Comparison of ENCODE assay signal across 12 cellular contexts in genomic region chr19:10976200-10976892, GRCh38. TPM values are rescaled to one million over a fixed set of nuclear protein-coding genes. Genes with fewer than 3 reads are reported as not detected.
DNase-seq lines count a peak whose midpoint lies in the region; ATAC-seq, FAIRE-seq and TF ChIP-seq lines count a peak whose summit lies in the region.
"Had no signal": no experiment of that assay in that cellular context is flagged by ENCODE, and none has a peak within 500 bp of the region (broad histone marks: within the 10 kb centered on the region; RNA-seq: fewer than 3 reads in every experiment).

No MANE protein-coding gene starts in this region.

- peaks cover 28 to 51% (median 43%) of the 10 kb centered on the region in 3 donors for H3K4me1 Mint-ChIP-seq in naive B cell

- H3K4me3 ChIP-seq in OCI-LY7 (ENCODE audit: low read depth, low read length, poor library complexity, severe bottlenecking) (peak overlapping the region; percentile 55), esophagus squamous epithelium (peak overlapping the region in 1 of 4 donors; percentile 39), thyroid gland (replicated peaks in 1 of 3) (no peak overlapping the region)

- H3K27ac Mint-ChIP-seq in naive B cell, result peak overlapping the region; percentile 36 to 89 (median 56)
- H3K27ac Mint-ChIP-seq: dendritic cell treated with granulocyte-macrophage colony-stimulating factor and Interleukin-4, amounts not matched to agents 40 ng/mL and 50 ng/mL, for 4 days had no signal

- POLR2A ChIA-PET in OCI-LY7 (lab: Charles Lee), result interaction anchor here (0.6 to 2.7 kb wide), 8 partner anchors 10 to 604 kb away, joined by 3 to 11 read pairs (median 4); no protein-coding TSS in a partner anchor

- CTCF ChIA-PET in OCI-LY7 (lab: Charles Lee; ENCODE audit: unreplicated experiment), result interaction anchor here (0.7 kb wide), 1 partner anchor 19 kb away, joined by 3 read pairs; no protein-coding TSS in a partner anchor

- TF ChIP-seq CTCF in OCI-LY7 (conservative IDR thresholded peaks at IDR 0.05; ENCODE audit: low read length), result no peak
- TF ChIP-seq CTCF in esophagus squamous epithelium (IDR thresholded peaks at IDR 0.05), result no peak
- TF ChIP-seq CTCF in thyroid gland (IDR thresholded peaks at IDR 0.05), result no peak

- no peak overlapping the region for H2AFZ ChIP-seq in OCI-LY7 (ENCODE audit: low read length)

- H3K9me3 ChIP-seq in OCI-LY7 (ENCODE audit: low read length) (no peaks in the 10 kb centered on the region), esophagus squamous epithelium (no peaks in the 10 kb centered on the region), thyroid gland (no peaks in the 10 kb centered on the region)

- H3K36me3 ChIP-seq in OCI-LY7 (ENCODE audit: insufficient read depth, low read length) (peaks cover 61% of the 10 kb centered on the region), esophagus squamous epithelium (peaks cover 0 to 7% (median 0%) of the 10 kb centered on the region in 3 donors), thyroid gland (no peaks in the 10 kb centered on the region)

- H3K27ac ChIP-seq in OCI-LY7 (ENCODE audit: low read depth, low read length, poor library complexity, severe bottlenecking) (peak overlapping the region; percentile 99), esophagus squamous epithelium (peak overlapping the region in 3 of 4 donors; percentile 56 to 67 (median 60)), thyroid gland (peak overlapping the region; percentile 59 to 71 (median 60))

- DNase-seq in OCI-LY7 (ENCODE audit: low spot score) (peak; percentile 53), esophagus squamous epithelium (lab: John Stamatoyannopoulos, UW) (no peak), naive B cell (no peak), thyroid gland (peak in 1 of 2 donors; percentile 22), midbrain (lab: John Stamatoyannopoulos, UW) (no peak), frontal cortex (ENCODE audit: low spot score in 2 of 2) (no peak), NCI-H1092 treated with DMSO at 0.1 percent for 48 hours (lab: John Stamatoyannopoulos, UW) (no peak)
- DNase-seq: NCI-H526 treated with DMSO at 0.1 percent for 48 hours had no signal

- intact Hi-C loops in OCI-LY7 (cut with micrococcal nuclease; ENCODE audit: unreplicated experiment) (loop anchor here (10.0 kb wide), 2 partner anchors 218 to 742 kb away; partner anchors contain the start of genes KANK2 and S1PR2), esophagus squamous epithelium (cut with DNase I) (no loop called here), thyroid gland (cut with DNase I) (no loop called here)

- WGBS in esophagus squamous epithelium, 2 donors, result 69 to 76% methylated on average over 8 to 11 of the region's 18 CpGs
- 67 to 83% methylated on average over 16 to 17 of the region's 18 CpGs for WGBS in thyroid gland, 2 donors

- ATAC-seq in naive B cell (ENCODE audit: low read depth in 2 of 2) (no peak), GM19351 (IDR thresholded peaks at IDR 0.05; ENCODE audit: unreplicated experiment) (no peak)
- ATAC-seq: activated CD4-positive, CD25-positive, alpha-beta regulatory T cell treated with anti-CD3 and anti-CD28 coated beads, Interleukin-2, amount 50 U/mL, for 24 hours had no signal

- no TSS peak for BruUV-seq in OCI-LY7 (replicated peaks; lab: Mats Ljungman, UMichigan)

- no peak for FAIRE-seq in frontal cortex (lab: Jason Lieb, UNC)
- FAIRE-seq: urothelium cell line had no signal

- H3K4me1 ChIP-seq in OCI-LY7 (ENCODE audit: insufficient read depth, low read length, poor library complexity, severe bottlenecking) (peaks cover 98% of the 10 kb centered on the region), esophagus squamous epithelium (peaks cover 16 to 52% (median 27%) of the 10 kb centered on the region in 3 donors), thyroid gland (peaks cover 22 to 36% of the 10 kb centered on the region in 2 donors)

- H3K27me3 ChIP-seq in esophagus squamous epithelium, result no peaks in the 10 kb centered on the region
- H3K27me3 ChIP-seq in thyroid gland, result no peaks in the 10 kb centered on the region

- H4K20me1 ChIP-seq in OCI-LY7 (ENCODE audit: insufficient read depth, low read length), result peaks cover 18% of the 10 kb centered on the region; the same call in 1 of the 2 replicates

- peaks cover 97% of the 10 kb centered on the region for H3K79me2 ChIP-seq in OCI-LY7 (ENCODE audit: insufficient read depth, low read depth, low read length)

- no peaks in the 10 kb centered on the region for H3K27me3 Mint-ChIP-seq in naive B cell
- H3K27me3 Mint-ChIP-seq: dendritic cell treated with granulocyte-macrophage colony-stimulating factor and Interleukin-4, amounts not matched to agents 40 ng/mL and 50 ng/mL, for 4 days had no signal

- no peaks in the 10 kb centered on the region for H3K9me2 ChIP-seq in OCI-LY7 (ENCODE audit: insufficient read depth, low read length)

- H3K4me2 ChIP-seq in OCI-LY7 (ENCODE audit: low read length), result peak overlapping the region; percentile 84

- no peak overlapping the region for H3K4me3 Mint-ChIP-seq in naive B cell
- H3K4me3 Mint-ChIP-seq: dendritic cell treated with granulocyte-macrophage colony-stimulating factor and Interleukin-4, amounts not matched to agents 40 ng/mL and 50 ng/mL, for 4 days had no signal

- H3K36me3 Mint-ChIP-seq in naive B cell, result no peaks in the 10 kb centered on the region

- peaks cover 0 to 2% (median 0%) of the 10 kb centered on the region in 7 donors for H3K9me3 Mint-ChIP-seq in naive B cell
- H3K9me3 Mint-ChIP-seq: dendritic cell treated with granulocyte-macrophage colony-stimulating factor and Interleukin-4, amounts not matched to agents 40 ng/mL and 50 ng/mL, for 4 days had no signal

- TF ChIP-seq POLR2A in esophagus squamous epithelium (IDR thresholded peaks at IDR 0.05), result no peak
- TF ChIP-seq POLR2A in thyroid gland (IDR thresholded peaks at IDR 0.05), result no peak

RNA-seq across cellular contexts. Expression of gene SMARCA4, which starts 15.5 kb away (rescaled TPM):
- total RNA-seq in OCI-LY7 (2014; rRNA removed; shearing (Covaris generic)), result 360 and 409 TPM in 2 replicates
- total RNA-seq in OCI-LY7 (2022) (554 and 581 TPM in 2 replicates), esophagus squamous epithelium (100 to 1,000 TPM in 2 of 4 donors, 10 to 100 TPM in 2; 62.8 to 142 (median 93.4) TPM), thyroid gland (100 to 1,000 TPM in 2 of 4 donors, 10 to 100 TPM in 2; 49.4 to 108 (median 89.0) TPM), frontal cortex (85.2 TPM)
- polyA plus RNA-seq in naive B cell (ENCODE audit: low read depth in 6 of 6), result 10 to 100 TPM in 1 of 6 donors, 1 to 10 TPM in 5; 4.1 to 21.9 (median 7.2) TPM

RNA-seq across cellular contexts. Expression of gene TIMM29, which starts 47.7 kb away (rescaled TPM):
- total RNA-seq in OCI-LY7 (2014; rRNA removed; shearing (Covaris generic)), result 24.1 and 28.3 TPM in 2 replicates
- total RNA-seq in OCI-LY7 (2022), result 26.2 and 27.3 TPM in 2 replicates
- 10 to 100 TPM; 23.6 to 35.6 (median 27.3) TPM for total RNA-seq in esophagus squamous epithelium
- 10 to 100 TPM in 5 of 6 donors, 1 to 10 TPM in 1; 4.3 to 24.0 (median 17.9) TPM for polyA plus RNA-seq in naive B cell (ENCODE audit: low read depth in 6 of 6)
- 10 to 100 TPM; 19.6 to 39.5 (median 33.4) TPM for total RNA-seq in thyroid gland
- 41.6 TPM for total RNA-seq in frontal cortex

RNA-seq across cellular contexts. Expression of gene YIPF2, which starts 47.9 kb away (rescaled TPM):
- total RNA-seq in OCI-LY7 (2014; rRNA removed; shearing (Covaris generic)), result 26.7 and 31.8 TPM in 2 replicates
- 27.5 and 31.5 TPM in 2 replicates for total RNA-seq in OCI-LY7 (2022)
- total RNA-seq in esophagus squamous epithelium, result 10 to 100 TPM; 39.6 to 63.2 (median 44.0) TPM
- 10 to 100 TPM in 2 of 6 donors, 1 to 10 TPM in 4; 3.7 to 18.5 (median 7.4) TPM for polyA plus RNA-seq in naive B cell (ENCODE audit: low read depth in 6 of 6)
- total RNA-seq in thyroid gland, result 100 to 1,000 TPM in 2 of 4 donors, 10 to 100 TPM in 2; 85.1 to 127 (median 104) TPM
- total RNA-seq in frontal cortex, result 35.9 TPM
